Comparison of ENCODE assay signal across 13 cellular contexts in the genomic region with DNA sequence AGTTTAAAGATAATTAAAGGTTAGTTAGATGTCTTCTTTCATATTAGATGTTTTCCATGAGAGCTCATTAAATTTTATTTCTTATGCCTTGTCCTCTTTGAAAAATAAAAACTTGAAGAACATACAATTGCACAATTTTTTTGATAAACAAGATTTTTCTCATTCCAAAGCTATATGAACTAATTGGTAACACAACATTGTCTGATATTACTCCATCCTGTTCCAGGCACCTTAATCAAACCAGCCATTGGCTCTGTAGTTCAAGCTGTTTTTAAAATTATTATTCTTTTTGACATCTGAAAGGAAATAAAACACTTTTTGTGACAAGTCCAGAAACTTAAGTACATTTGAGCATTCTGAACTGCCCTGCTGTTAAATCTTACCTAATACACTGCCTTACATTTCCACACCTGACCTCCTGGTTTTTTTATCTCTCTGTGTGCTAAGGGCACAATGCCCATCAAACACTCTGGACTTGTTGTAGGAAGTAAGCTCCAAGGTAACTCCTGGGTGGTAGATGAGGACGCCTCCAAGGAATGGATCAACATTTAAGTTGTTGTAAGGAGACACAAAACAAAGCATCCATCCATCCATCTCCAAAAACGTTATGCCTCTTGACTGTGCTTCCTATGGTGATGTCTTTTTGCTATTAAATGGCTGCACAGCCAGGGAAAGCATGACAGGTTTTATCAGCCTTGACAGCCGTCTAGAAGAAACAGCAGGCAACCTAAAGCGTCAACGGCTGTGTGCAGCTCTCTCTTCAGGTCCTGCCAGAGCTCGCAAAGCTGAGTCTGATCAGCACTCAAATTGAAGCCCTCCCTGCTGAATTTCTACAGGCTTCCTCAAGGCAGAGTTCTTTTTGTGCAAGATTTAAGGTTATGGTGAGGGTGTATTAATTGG.
"Had no signal": no experiment of that assay in that cellular context is flagged by ENCODE, and none has a peak within 500 bp of the region (broad histone marks: within the 10 kb centered on the region; RNA-seq: fewer than 3 reads in every experiment).

No MANE protein-coding gene starts in this region.

- H3K36me3 ChIP-seq: sigmoid colon, spleen had no signal

- H3K4me3 ChIP-seq: dorsolateral prefrontal cortex, sigmoid colon, spleen had no signal

- H3K4me3 Mint-ChIP-seq: activated T-helper 17 cell treated with anti-CD3 and anti-CD28 coated beads, Interleukin-2, amount 50 U/mL, for 72 hours; neural crest cell; stimulated activated naive CD8-positive, alpha-beta T cell treated with anti-CD3 and anti-CD28 coated beads, Interleukin-15, amount 100 ng/mL, for 72 hours; T-helper 2 cell treated with Interferon-gamma antibody and Interleukin-4, amounts not matched to agents 5 μg/mL and 100 μg/mL, for 36 hours; type B pancreatic cell had no signal

- H3K27me3 Mint-ChIP-seq: activated T-helper 17 cell treated with anti-CD3 and anti-CD28 coated beads, Interleukin-2, amount 50 U/mL, for 72 hours; stimulated activated naive CD8-positive, alpha-beta T cell treated with anti-CD3 and anti-CD28 coated beads, Interleukin-15, amount 100 ng/mL, for 72 hours had no signal

- H3K27me3 ChIP-seq: sigmoid colon, spleen had no signal

- H3K36me3 Mint-ChIP-seq: type B pancreatic cell had no signal

- H3K9me3 ChIP-seq: sigmoid colon had no signal

- FAIRE-seq: astrocyte had no signal

- H3K4me1 ChIP-seq: sigmoid colon, spleen had no signal

- DNase-seq: activated CD4-positive, CD25-positive, alpha-beta regulatory T cell treated with anti-CD3 and anti-CD28 coated beads, Interleukin-2, amount 50 U/mL, for 72 hours; activated naive CD4-positive, alpha-beta T cell treated with Interleukin-2 at 50 U/mL for 16 hours; activated T-cell treated with anti-CD3 and anti-CD28 coated beads for 4 hours; dorsolateral prefrontal cortex; foreskin fibroblast; sigmoid colon; spleen; stimulated activated naive CD8-positive, alpha-beta T cell treated with anti-CD3 and anti-CD28 coated beads, Interleukin-15, amount 100 ng/mL, for 72 hours had no signal

- H3K4me1 Mint-ChIP-seq: activated T-helper 17 cell treated with anti-CD3 and anti-CD28 coated beads, Interleukin-2, amount 50 U/mL, for 72 hours; neural crest cell; stimulated activated naive CD8-positive, alpha-beta T cell treated with anti-CD3 and anti-CD28 coated beads, Interleukin-15, amount 100 ng/mL, for 72 hours had no signal

- H3K27ac Mint-ChIP-seq: activated T-helper 17 cell treated with anti-CD3 and anti-CD28 coated beads, Interleukin-2, amount 50 U/mL, for 72 hours; stimulated activated naive CD8-positive, alpha-beta T cell treated with anti-CD3 and anti-CD28 coated beads, Interleukin-15, amount 100 ng/mL, for 72 hours; T-helper 2 cell treated with Interferon-gamma antibody and Interleukin-4, amounts not matched to agents 5 μg/mL and 100 μg/mL, for 36 hours; type B pancreatic cell had no signal

- H3K27ac ChIP-seq: dorsolateral prefrontal cortex, sigmoid colon, spleen had no signal

- H3K9me3 Mint-ChIP-seq: neural crest cell, type B pancreatic cell had no signal
